19 cellular contexts compared by ENCODE assay signal in the genomic region with DNA sequence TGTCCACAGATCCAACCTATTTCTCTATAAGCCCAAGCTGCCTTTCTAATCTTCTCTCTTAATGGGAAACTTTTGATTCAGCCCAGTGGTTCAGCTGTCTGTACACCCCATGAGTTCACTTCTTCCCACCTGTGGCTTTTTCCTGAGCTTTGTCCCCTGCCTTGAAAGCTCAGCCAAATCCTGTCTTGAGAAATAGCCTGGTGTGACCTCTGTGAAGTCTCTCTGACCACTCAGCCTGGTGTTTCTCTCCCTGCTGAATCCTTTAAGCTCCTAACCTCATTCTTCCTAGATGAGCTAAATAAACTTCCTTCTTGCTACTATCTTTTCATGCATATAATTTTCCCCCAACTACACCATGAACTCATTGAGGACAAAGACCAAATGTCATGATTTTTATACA. TPM values are rescaled to one million over a fixed set of nuclear protein-coding genes. Genes with fewer than 3 reads are reported as not detected.
A peak's percentile ranks its signal among the peaks of the same experiment; 100 is the strongest.
DNase-seq lines count a peak whose midpoint lies in the region; ATAC-seq lines count a peak whose summit lies in the region.
"Had no signal": no experiment of that assay in that cellular context is flagged by ENCODE, and none has a peak within 500 bp of the region (broad histone marks: within the 10 kb centered on the region; RNA-seq: fewer than 3 reads in every experiment).

No MANE protein-coding gene starts in this region.

- H3K9me3 Mint-ChIP-seq in activated T-cell treated with anti-CD3 and anti-CD28 coated beads, Interleukin-2, amount 50 U/mL, for 72 hours = peaks cover 1 to 3% of the 10 kb centered on the region in 2 donors

- peaks cover 1 to 7% of the 10 kb centered on the region in 2 donors for H3K36me3 Mint-ChIP-seq in activated T-cell treated with anti-CD3 and anti-CD28 coated beads, Interleukin-2, amount 50 U/mL, for 72 hours (ENCODE audit: insufficient read depth in 2 of 2)
- peaks cover 15% of the 10 kb centered on the region for H3K36me3 Mint-ChIP-seq in T-helper 17 cell (ENCODE audit: low read depth)

- no peak overlapping the region for H3K4me3 Mint-ChIP-seq in activated T-cell treated with anti-CD3 and anti-CD28 coated beads, Interleukin-2, amount 50 U/mL, for 72 hours
- H3K4me3 Mint-ChIP-seq in T-helper 17 cell = no peak overlapping the region
- H3K4me3 Mint-ChIP-seq: CD14-positive monocyte had no signal

- no peaks in the 10 kb centered on the region for H3K4me1 Mint-ChIP-seq in activated T-cell treated with anti-CD3 and anti-CD28 coated beads, Interleukin-2, amount 50 U/mL, for 72 hours (ENCODE audit: low read depth)
- H3K4me1 Mint-ChIP-seq in T-helper 17 cell = peaks cover 10% of the 10 kb centered on the region
- H3K4me1 Mint-ChIP-seq: CD14-positive monocyte had no signal

- no peak for DNase-seq in activated T-cell treated with anti-CD3 and anti-CD28 coated beads, Interleukin-2, amount 50 U/mL, for 72 hours
- no peak for DNase-seq in activated T-cell treated with anti-CD3 and anti-CD28 coated beads for 4 hours
- DNase-seq in T-helper 17 cell = no peak
- peak; percentile 8 for DNase-seq in glomerular visceral epithelial cell (ENCODE audit: extremely low spot score)
- peak; percentile 61 for DNase-seq in renal cortical epithelial cell (ENCODE audit: low read depth)
- no peak for DNase-seq in NCI-H146 (lab: John Stamatoyannopoulos, UW)
- no peak for DNase-seq in activated CD4-positive, alpha-beta T cell treated with anti-CD3 and anti-CD28 coated beads, Interleukin-2, amount 50 U/mL, for 48 hours
- no peak for DNase-seq in cerebellar cortex (ENCODE audit: low spot score)
- DNase-seq: 8988T, DMS53, EL, GM23248, MV-4-11, NCI-H187 treated with DMSO at 0.1 percent for 48 hours, NCI-H226, NCI-H524 treated with DMSO at 0.1 percent for 48 hours, PC-9 had no signal

- no peaks in the 10 kb centered on the region for H3K9me3 ChIP-seq in T-helper 17 cell (ENCODE audit: control insufficient read depth, low read length, poor library complexity, severe bottlenecking)

- peak overlapping the region; percentile 3 for H3K27ac Mint-ChIP-seq in activated T-cell treated with anti-CD3 and anti-CD28 coated beads, Interleukin-2, amount 50 U/mL, for 72 hours
- H3K27ac Mint-ChIP-seq in T-helper 17 cell = peak overlapping the region; percentile 65

- no peak for ATAC-seq in activated T-cell treated with anti-CD3 and anti-CD28 coated beads, Interleukin-2, amount 50 U/mL, for 72 hours (replicated peaks in 1 of 2)
- ATAC-seq in T-helper 17 cell = no peak
- ATAC-seq: GM12878 had no signal

- no peaks in the 10 kb centered on the region for H3K27me3 Mint-ChIP-seq in activated T-cell treated with anti-CD3 and anti-CD28 coated beads, Interleukin-2, amount 50 U/mL, for 72 hours (ENCODE audit: low read depth)
- no peaks in the 10 kb centered on the region for H3K27me3 Mint-ChIP-seq in T-helper 17 cell

RNA-seq across cellular contexts. Expression of a gene that starts 15.2 kb away (rescaled TPM):
- total RNA-seq in activated T-cell treated with anti-CD3 and anti-CD28 coated beads, Interleukin-2, amount 50 U/mL, for 72 hours = 10 to 100 TPM; 21.1 to 49.9 TPM
- total RNA-seq in T-helper 17 cell = 10 to 100 TPM; 17.2 to 19.7 TPM
- 4.9 and 5.7 TPM in 2 replicates for total RNA-seq in renal cortical epithelial cell

Comparison
In these comparisons a context has a peak if more than half of its experiments do, and no peak if none do; other contexts are left out.
1. DNase-seq: peak in glomerular visceral epithelial cell (single experiment) and renal cortical epithelial cell (single experiment); none in activated T-cell treated with anti-CD3 and anti-CD28 coated beads, Interleukin-2, amount 50 U/mL, for 72 hours (0 of 2), activated T-cell treated with anti-CD3 and anti-CD28 coated beads for 4 hours (single experiment), T-helper 17 cell (0 of 3), NCI-H146 (single experiment), activated CD4-positive, alpha-beta T cell treated with anti-CD3 and anti-CD28 coated beads, Interleukin-2, amount 50 U/mL, for 48 hours (0 of 2) and cerebellar cortex (single experiment).